ENCODE assay signal across 9 cellular contexts in genomic region chr15:89813381-89814111, GRCh38. TPM values are rescaled to one million over a fixed set of nuclear protein-coding genes. Genes with fewer than 3 reads are reported as not detected.
DNase-seq lines count a peak whose midpoint lies in the region; ATAC-seq and TF ChIP-seq lines count a peak whose summit lies in the region.
"Had no signal": no experiment of that assay in that cellular context is flagged by ENCODE, and none has a peak within 500 bp of the region (broad histone marks: within the 10 kb centered on the region; RNA-seq: fewer than 3 reads in every experiment).

No MANE protein-coding gene starts in this region.

- no peak for ATAC-seq in foreskin keratinocyte

- H3K27me3 ChIP-seq in Peyer's patch (peaks cover 0 to 6% of the 10 kb centered on the region in 2 donors), foreskin keratinocyte (peaks cover 2% of the 10 kb centered on the region)

- H3K27ac ChIP-seq in Peyer's patch (peak overlapping the region in 3 of 4 donors; percentile 49 to 94 (median 88)), foreskin keratinocyte (no peak overlapping the region)

- H3K4me1 ChIP-seq in Peyer's patch (peaks cover 0 to 39% (median 8%) of the 10 kb centered on the region in 4 donors), foreskin keratinocyte (peaks cover 5% of the 10 kb centered on the region)

- no peak for TF ChIP-seq POLR2A in Peyer's patch (IDR thresholded peaks at IDR 0.05)

- H3K9me3 ChIP-seq in Peyer's patch = no peaks in the 10 kb centered on the region

- H3K4me3 ChIP-seq in Peyer's patch = peak overlapping the region; percentile 40 to 87 (median 60)
- peak overlapping the region; percentile 82 for H3K4me3 ChIP-seq in fibroblast of the aortic adventitia (ENCODE audit: low read depth, low read length)
- peak overlapping the region; percentile 78 for H3K4me3 ChIP-seq in skeletal muscle cell (ENCODE audit: low read depth, low read length)

- peak; percentile 35 for DNase-seq in GM03348 (ENCODE audit: low spot score)
- DNase-seq in Peyer's patch = peak in 1 of 3 donors; percentile 51
- DNase-seq in fibroblast of the aortic adventitia (ENCODE audit: low read depth) = no peak
- DNase-seq in skeletal muscle cell (ENCODE audit: low read depth) = no peak
- DNase-seq in foreskin keratinocyte = no peak
- no peak for DNase-seq in NCI-H1048 (lab: John Stamatoyannopoulos, UW)
- DNase-seq in inferior parietal cortex (ENCODE audit: extremely low spot score) = no peak
- no peak for DNase-seq in putamen (ENCODE audit: low spot score)

- no peak for TF ChIP-seq CTCF in Peyer's patch (IDR thresholded peaks at IDR 0.05)
- no peak for TF ChIP-seq CTCF in fibroblast of the aortic adventitia (IDR thresholded peaks at IDR 0.05; ENCODE audit: insufficient read depth, low read length)
- no peak for TF ChIP-seq CTCF in foreskin keratinocyte (conservative IDR thresholded peaks at IDR 0.05)

- no peaks in the 10 kb centered on the region for H3K36me3 ChIP-seq in Peyer's patch

RNA-seq across cellular contexts. Expression of gene ANPEP, which starts 1.1 kb away (rescaled TPM):
- 1,000 to 10,000 TPM in 3 of 4 donors, 100 to 1,000 TPM in 1; 295 to 7,069 (median 4,830) TPM for total RNA-seq in Peyer's patch
- 20.8 and 82.6 TPM in 2 replicates for total RNA-seq in fibroblast of the aortic adventitia (ENCODE audit: low replicate concordance)
- total RNA-seq in foreskin keratinocyte = 42.1 and 90.9 TPM in 2 replicates
- 37.0 and 78.2 TPM in 2 replicates for polyA plus RNA-seq in foreskin keratinocyte
- total RNA-seq: SK-MEL-5 had no signal

RNA-seq across cellular contexts. Expression of gene MESP2, which starts 37.4 kb away (rescaled TPM):
- not detected for total RNA-seq in Peyer's patch
- total RNA-seq in fibroblast of the aortic adventitia (ENCODE audit: low replicate concordance) = 1.3 and 2.9 TPM in 2 replicates
- total RNA-seq in foreskin keratinocyte = 0.88 and 1.3 TPM in 2 replicates
- 1.2 TPM in 2 replicates for polyA plus RNA-seq in foreskin keratinocyte
